In genomic region chr4:102566426-102566825, GRCh38 we compare ENCODE assay signal across 17 cellular contexts.
DNase-seq lines count a peak whose midpoint lies in the region; ATAC-seq lines count a peak whose summit lies in the region.
"Had no signal": no experiment of that assay in that cellular context is flagged by ENCODE, and none has a peak within 500 bp of the region (broad histone marks: within the 10 kb centered on the region; RNA-seq: fewer than 3 reads in every experiment).

No MANE protein-coding gene starts in this region.

- POLR2A ChIA-PET in activated CD4-positive, alpha-beta T cell treated with anti-CD3 and anti-CD28 coated beads, Interleukin-2, amount 10 ng/mL, durations not matched to agents 7 days and 5 days (lab: Charles Lee): no interaction called here

- CTCF ChIA-PET in activated CD4-positive, alpha-beta T cell treated with anti-CD3 and anti-CD28 coated beads, Interleukin-2, amount 10 ng/mL, durations not matched to agents 7 days and 5 days (lab: Charles Lee): no interaction called here

- H3K27me3 Mint-ChIP-seq in activated CD4-positive, alpha-beta T cell treated with anti-CD3 and anti-CD28 coated beads, Interleukin-2, amount 10 ng/mL, durations not matched to agents 7 days and 5 days: no peaks in the 10 kb centered on the region
- H3K27me3 Mint-ChIP-seq in activated T-helper 1 cell treated with anti-CD3 and anti-CD28 coated beads, Interleukin-12 subunit alpha, Interleukin-12 subunit beta, Interleukin-2, Interleukin-4 antibody, amounts not matched to agents 30 ng/mL and 10 ng/mL and 1 ng/mL, durations not matched to agents 14 hours and 24 hours and 36 hours (ENCODE audit: insufficient read depth): no peaks in the 10 kb centered on the region
- no peaks in the 10 kb centered on the region for H3K27me3 Mint-ChIP-seq in stimulated activated memory B cell treated with anti-CD40 and anti-IgM and Interleukin-4, amounts not matched to agents 10 μg/mL and 1 μg/mL and 100 μg/mL, for 72 hours
- H3K27me3 Mint-ChIP-seq: CD8-positive, alpha-beta memory T cell had no signal

- peaks cover 79% of the 10 kb centered on the region for H3K36me3 Mint-ChIP-seq in activated CD4-positive, alpha-beta T cell treated with anti-CD3 and anti-CD28 coated beads, Interleukin-2, amount 10 ng/mL, durations not matched to agents 7 days and 5 days (ENCODE audit: low read depth)
- peaks cover 59% of the 10 kb centered on the region for H3K36me3 Mint-ChIP-seq in activated T-helper 1 cell treated with anti-CD3 and anti-CD28 coated beads, Interleukin-12 subunit alpha, Interleukin-12 subunit beta, Interleukin-2, Interleukin-4 antibody, amounts not matched to agents 30 ng/mL and 10 ng/mL and 1 ng/mL, durations not matched to agents 14 hours and 24 hours and 36 hours (ENCODE audit: low read depth)
- H3K36me3 Mint-ChIP-seq in stimulated activated memory B cell treated with anti-CD40 and anti-IgM and Interleukin-4, amounts not matched to agents 10 μg/mL and 1 μg/mL and 100 μg/mL, for 72 hours: peaks cover 59% of the 10 kb centered on the region

- peaks cover 11% of the 10 kb centered on the region for H3K9me3 Mint-ChIP-seq in activated CD4-positive, alpha-beta T cell treated with anti-CD3 and anti-CD28 coated beads, Interleukin-2, amount 10 ng/mL, durations not matched to agents 7 days and 5 days
- H3K9me3 Mint-ChIP-seq in activated T-helper 1 cell treated with anti-CD3 and anti-CD28 coated beads, Interleukin-12 subunit alpha, Interleukin-12 subunit beta, Interleukin-2, Interleukin-4 antibody, amounts not matched to agents 30 ng/mL and 10 ng/mL and 1 ng/mL, durations not matched to agents 14 hours and 24 hours and 36 hours: no peaks in the 10 kb centered on the region
- no peaks in the 10 kb centered on the region for H3K9me3 Mint-ChIP-seq in stimulated activated memory B cell treated with anti-CD40 and anti-IgM and Interleukin-4, amounts not matched to agents 10 μg/mL and 1 μg/mL and 100 μg/mL, for 72 hours
- H3K9me3 Mint-ChIP-seq: GM23338 had no signal

- intact Hi-C loops in activated T-helper 1 cell treated with anti-CD3 and anti-CD28 coated beads, Interleukin-12 subunit alpha, Interleukin-12 subunit beta, Interleukin-2, Interleukin-4 antibody, amounts not matched to agents 30 ng/mL and 10 ng/mL and 1 ng/mL, durations not matched to agents 14 hours and 24 hours and 36 hours (cut with micrococcal nuclease): loop anchor here (1.0 kb wide), 1 partner anchor 8 kb away; no protein-coding TSS in a partner anchor

- ATAC-seq in stimulated activated memory B cell treated with anti-CD40 and anti-IgM and Interleukin-4, amounts not matched to agents 10 μg/mL and 1 μg/mL and 100 μg/mL, for 72 hours: no peak
- ATAC-seq: GM23338, HCT116 had no signal

- H3K27ac Mint-ChIP-seq in activated CD4-positive, alpha-beta T cell treated with anti-CD3 and anti-CD28 coated beads, Interleukin-2, amount 10 ng/mL, durations not matched to agents 7 days and 5 days: peak overlapping the region; percentile 29
- H3K27ac Mint-ChIP-seq in activated T-helper 1 cell treated with anti-CD3 and anti-CD28 coated beads, Interleukin-12 subunit alpha, Interleukin-12 subunit beta, Interleukin-2, Interleukin-4 antibody, amounts not matched to agents 30 ng/mL and 10 ng/mL and 1 ng/mL, durations not matched to agents 14 hours and 24 hours and 36 hours: peak overlapping the region; percentile 34
- peak overlapping the region; percentile 89 for H3K27ac Mint-ChIP-seq in stimulated activated memory B cell treated with anti-CD40 and anti-IgM and Interleukin-4, amounts not matched to agents 10 μg/mL and 1 μg/mL and 100 μg/mL, for 72 hours
- H3K27ac Mint-ChIP-seq: GM23338 had no signal

- peaks cover 53% of the 10 kb centered on the region for H3K4me1 Mint-ChIP-seq in activated CD4-positive, alpha-beta T cell treated with anti-CD3 and anti-CD28 coated beads, Interleukin-2, amount 10 ng/mL, durations not matched to agents 7 days and 5 days
- H3K4me1 Mint-ChIP-seq in activated T-helper 1 cell treated with anti-CD3 and anti-CD28 coated beads, Interleukin-12 subunit alpha, Interleukin-12 subunit beta, Interleukin-2, Interleukin-4 antibody, amounts not matched to agents 30 ng/mL and 10 ng/mL and 1 ng/mL, durations not matched to agents 14 hours and 24 hours and 36 hours (ENCODE audit: low read depth): peaks cover 60% of the 10 kb centered on the region
- H3K4me1 Mint-ChIP-seq in stimulated activated memory B cell treated with anti-CD40 and anti-IgM and Interleukin-4, amounts not matched to agents 10 μg/mL and 1 μg/mL and 100 μg/mL, for 72 hours: peaks cover 49% of the 10 kb centered on the region

- no peak for DNase-seq in activated CD4-positive, alpha-beta T cell treated with anti-CD3 and anti-CD28 coated beads, Interleukin-2, amount 10 ng/mL, durations not matched to agents 7 days and 5 days
- DNase-seq in activated CD4-positive, alpha-beta T cell treated with anti-CD3 and anti-CD28 coated beads, Interleukin-2, amount 50 U/mL, for 1 hour: no peak
- no peak for DNase-seq in activated T-helper 1 cell treated with anti-CD3 and anti-CD28 coated beads, Interleukin-12 subunit alpha, Interleukin-12 subunit beta, Interleukin-2, Interleukin-4 antibody, amounts not matched to agents 30 ng/mL and 10 ng/mL and 1 ng/mL, durations not matched to agents 14 hours and 24 hours and 36 hours (ENCODE audit: low spot score)
- DNase-seq in left kidney (ENCODE audit: low read depth, low spot score) (peak; percentile 24), germinal center (ENCODE audit: low spot score) (no peak), T1000 (lab: John Stamatoyannopoulos, UW) (no peak), D341Med (ENCODE audit: low spot score) (no peak)
- DNase-seq: BE2C; CD8-positive, alpha-beta memory T cell; DMS79 treated with DMSO at 0.1 percent for 48 hours; NCI-H1417; NCI-H187 treated with DMSO at 0.1 percent for 48 hours; RPMI8226; SIG-M5 had no signal

- H3K4me3 Mint-ChIP-seq in activated CD4-positive, alpha-beta T cell treated with anti-CD3 and anti-CD28 coated beads, Interleukin-2, amount 10 ng/mL, durations not matched to agents 7 days and 5 days: no peak overlapping the region
- H3K4me3 Mint-ChIP-seq in activated T-helper 1 cell treated with anti-CD3 and anti-CD28 coated beads, Interleukin-12 subunit alpha, Interleukin-12 subunit beta, Interleukin-2, Interleukin-4 antibody, amounts not matched to agents 30 ng/mL and 10 ng/mL and 1 ng/mL, durations not matched to agents 14 hours and 24 hours and 36 hours: no peak overlapping the region
- H3K4me3 Mint-ChIP-seq in stimulated activated memory B cell treated with anti-CD40 and anti-IgM and Interleukin-4, amounts not matched to agents 10 μg/mL and 1 μg/mL and 100 μg/mL, for 72 hours: no peak overlapping the region
- H3K4me3 Mint-ChIP-seq: CD8-positive, alpha-beta memory T cell; GM23338 had no signal

Comparison
In these comparisons a context has a peak if more than half of its experiments do, and no peak if none do; other contexts are left out.
1. H3K27ac Mint-ChIP-seq: peak in every context shown above with its lines; median percentile 89 in stimulated activated memory B cell treated with anti-CD40 and anti-IgM and Interleukin-4, amounts not matched to agents 10 μg/mL and 1 μg/mL and 100 μg/mL, for 72 hours; 34 in activated T-helper 1 cell treated with anti-CD3 and anti-CD28 coated beads, Interleukin-12 subunit alpha, Interleukin-12 subunit beta, Interleukin-2, Interleukin-4 antibody, amounts not matched to agents 30 ng/mL and 10 ng/mL and 1 ng/mL, durations not matched to agents 14 hours and 24 hours and 36 hours; 29 in activated CD4-positive, alpha-beta T cell treated with anti-CD3 and anti-CD28 coated beads, Interleukin-2, amount 10 ng/mL, durations not matched to agents 7 days and 5 days.